Comparison of ENCODE assay signal across 8 cellular contexts in genomic region chr10:30434273-30435067, GRCh38. TPM values are rescaled to one million over a fixed set of nuclear protein-coding genes. Genes with fewer than 3 reads are reported as not detected.
A peak's percentile ranks its signal among the peaks of the same experiment; 100 is the strongest.
DNase-seq lines count a peak whose midpoint lies in the region; ATAC-seq and TF ChIP-seq lines count a peak whose summit lies in the region.

No MANE protein-coding gene starts in this region.

- intact Hi-C loops in left lung (cut with DNase I), result no loop called here

- H3K4me3 ChIP-seq in GM12864 (ENCODE audit: low read depth, low read length) (peak overlapping the region; percentile 53), HAP-1 (peak overlapping the region; percentile 79), MM.1S (ENCODE audit: low read length) (peak overlapping the region; percentile 91), left lung (peak overlapping the region; percentile 82 to 96)

- H3K9ac ChIP-seq in MM.1S (ENCODE audit: low read length), result peak overlapping the region; percentile 92

- H3K4me2 ChIP-seq in MM.1S (ENCODE audit: low read depth, low read length), result peak overlapping the region; percentile 88

- H4K20me1 ChIP-seq in MM.1S (ENCODE audit: insufficient read depth, low read length), result no peaks in the 10 kb centered on the region

- H3K4me1 ChIP-seq in HAP-1, result peaks cover 50% of the 10 kb centered on the region
- peaks cover 20% of the 10 kb centered on the region for H3K4me1 ChIP-seq in MM.1S (ENCODE audit: low read length)
- H3K4me1 ChIP-seq in left lung, result peaks cover 21 to 69% of the 10 kb centered on the region in 2 donors

- no peaks in the 10 kb centered on the region for H3K9me2 ChIP-seq in MM.1S (replicated peaks; ENCODE audit: insufficient read depth, low read length)

- peak overlapping the region; percentile 89 for H3K27ac ChIP-seq in MM.1S (ENCODE audit: low read length)
- peak overlapping the region; percentile 100 for H3K27ac ChIP-seq in left lung

- peak; percentile 70 for ATAC-seq in left lung

- DNase-seq in GM12864 (ENCODE audit: low read depth) (peak; percentile 73), HAP-1 (ENCODE audit: low spot score in 2 of 2) (peak; percentile 71 to 86), MM.1S (peak; percentile 73), dedifferentiated amniotic fluid mesenchymal stem cell (ENCODE audit: extremely low spot score) (peak; percentile 41), left lung (peak; percentile 95 to 97), NCI-H1436 treated with DMSO at 0.1 percent for 48 hours (lab: John Stamatoyannopoulos, UW) (no peak)
- DNase-seq in activated CD4-positive, alpha-beta T cell treated with anti-CD3 and anti-CD28 coated beads for 4 hours, result peak; percentile 65 to 75
- DNase-seq in stimulated activated CD4-positive, alpha-beta T cell treated with anti-CD3 and anti-CD28 coated beads, Interleukin-4, amount 100 ng/mL, for 48 hours (ENCODE audit: low read depth in 2 of 2), result peak; percentile 42 to 65

- peaks cover 34% of the 10 kb centered on the region for H3K79me2 ChIP-seq in MM.1S (ENCODE audit: low read length)

- TF ChIP-seq CTCF in GM12864 (IDR thresholded peaks at IDR 0.05; ENCODE audit: low read depth, low read length, missing control alignments), result no peak
- no peak for TF ChIP-seq CTCF in MM.1S (IDR thresholded peaks at IDR 0.05; ENCODE audit: low read length)
- TF ChIP-seq CTCF in left lung (IDR thresholded peaks at IDR 0.05), result no peak

- in situ Hi-C loops in HAP-1 (cut with MboI; ENCODE audit: low sequenced_read_pairs), result no loop called here

- peaks cover 51% of the 10 kb centered on the region for H3F3A ChIP-seq in MM.1S (ENCODE audit: insufficient read depth, low read length)

- H3K9me3 ChIP-seq in HAP-1 (no peaks in the 10 kb centered on the region), MM.1S (replicated peaks; ENCODE audit: insufficient read depth, low read length) (no peaks in the 10 kb centered on the region), left lung (no peaks in the 10 kb centered on the region)

- peak overlapping the region; percentile 86 for H2AFZ ChIP-seq in MM.1S (ENCODE audit: low read length)

- H3K27me3 ChIP-seq in HAP-1 (ENCODE audit: low read depth) (no peaks in the 10 kb centered on the region), MM.1S (replicated peaks; ENCODE audit: insufficient read depth, low read length) (no peaks in the 10 kb centered on the region), left lung (no peaks in the 10 kb centered on the region)

- H3K36me3 ChIP-seq in HAP-1 (replicated peaks) (peaks cover 11% of the 10 kb centered on the region), MM.1S (replicated peaks; ENCODE audit: insufficient read depth, low read length) (no peaks in the 10 kb centered on the region), left lung (peaks cover 0 to 27% of the 10 kb centered on the region in 2 donors)

RNA-seq across cellular contexts. Expression of gene MAP3K8, which starts 0.5 kb away (rescaled TPM):
- total RNA-seq in left lung, result 10 to 100 TPM; 25.2 to 57.3 TPM
